ENCODE assay signal across 20 cellular contexts in the genomic region with DNA sequence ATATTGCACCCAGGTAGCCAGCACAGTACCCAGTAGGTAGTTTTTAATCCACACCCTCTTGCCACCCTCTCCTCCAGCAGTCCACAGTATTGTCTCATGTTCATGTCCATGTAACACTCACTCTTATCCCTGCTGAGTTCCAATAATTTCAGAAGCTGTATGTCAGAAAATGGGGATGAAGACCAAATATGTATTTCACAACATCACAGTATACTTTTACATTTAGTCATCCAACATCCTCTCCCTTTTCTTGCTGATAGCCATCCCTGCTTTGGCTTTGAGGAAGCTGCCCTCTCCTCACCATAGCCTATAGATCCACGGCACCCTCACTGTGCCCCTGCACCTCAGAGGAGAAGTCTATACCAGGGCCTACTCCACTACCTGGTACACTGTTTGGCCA.
"Had no signal": no experiment of that assay in that cellular context is flagged by ENCODE, and none has a peak within 500 bp of the region (broad histone marks: within the 10 kb centered on the region; RNA-seq: fewer than 3 reads in every experiment).

No MANE protein-coding gene starts in this region.

- DNase-seq: activated CD4-positive, alpha-beta T cell treated with anti-CD3 and anti-CD28 coated beads, Interleukin-2, amount 10 ng/mL, durations not matched to agents 24 days and 14 days; activated CD8-positive, alpha-beta T cell treated with anti-CD3 and anti-CD28 coated beads, Interleukin-2, amount 10 ng/mL, durations not matched to agents 7 days and 5 days; activated naive CD4-positive, alpha-beta T cell treated with anti-CD3 and anti-CD28 coated beads for 36 hours; activated T-cell treated with anti-CD3 and anti-CD28 coated beads, Interleukin-2, amount 50 U/mL, for 24 hours; aorta; brain microvascular endothelial cell; cerebellar nuclear complex; dermis blood vessel endothelial cell; effector memory CD4-positive, alpha-beta T cell; islet precursor cell; lower lobe of right lung; natural killer cell; sigmoid colon; spleen; stimulated activated CD4-positive, alpha-beta T cell treated with anti-CD3 and anti-CD28 coated beads, Interleukin-4, amount 100 ng/mL, for 4 hours; upper lobe of right lung had no signal

- ATAC-seq: activated CD8-positive, alpha-beta T cell treated with anti-CD3 and anti-CD28 coated beads, Interleukin-2, amount 10 ng/mL, durations not matched to agents 7 days and 5 days; lower lobe of right lung; natural killer cell; stimulated activated memory B cell treated with anti-CD40 and anti-IgM and Interleukin-4, amounts not matched to agents 10 μg/mL and 1 μg/mL and 100 μg/mL, for 72 hours; upper lobe of right lung had no signal

- H3K27ac ChIP-seq: brain microvascular endothelial cell, hepatocyte, lower lobe of right lung, neutrophil, parathyroid adenoma, sigmoid colon, spleen, upper lobe of right lung had no signal

- H3K4me3 ChIP-seq: hepatocyte, lower lobe of right lung, sigmoid colon, spleen, upper lobe of right lung had no signal
